In the genomic region with DNA sequence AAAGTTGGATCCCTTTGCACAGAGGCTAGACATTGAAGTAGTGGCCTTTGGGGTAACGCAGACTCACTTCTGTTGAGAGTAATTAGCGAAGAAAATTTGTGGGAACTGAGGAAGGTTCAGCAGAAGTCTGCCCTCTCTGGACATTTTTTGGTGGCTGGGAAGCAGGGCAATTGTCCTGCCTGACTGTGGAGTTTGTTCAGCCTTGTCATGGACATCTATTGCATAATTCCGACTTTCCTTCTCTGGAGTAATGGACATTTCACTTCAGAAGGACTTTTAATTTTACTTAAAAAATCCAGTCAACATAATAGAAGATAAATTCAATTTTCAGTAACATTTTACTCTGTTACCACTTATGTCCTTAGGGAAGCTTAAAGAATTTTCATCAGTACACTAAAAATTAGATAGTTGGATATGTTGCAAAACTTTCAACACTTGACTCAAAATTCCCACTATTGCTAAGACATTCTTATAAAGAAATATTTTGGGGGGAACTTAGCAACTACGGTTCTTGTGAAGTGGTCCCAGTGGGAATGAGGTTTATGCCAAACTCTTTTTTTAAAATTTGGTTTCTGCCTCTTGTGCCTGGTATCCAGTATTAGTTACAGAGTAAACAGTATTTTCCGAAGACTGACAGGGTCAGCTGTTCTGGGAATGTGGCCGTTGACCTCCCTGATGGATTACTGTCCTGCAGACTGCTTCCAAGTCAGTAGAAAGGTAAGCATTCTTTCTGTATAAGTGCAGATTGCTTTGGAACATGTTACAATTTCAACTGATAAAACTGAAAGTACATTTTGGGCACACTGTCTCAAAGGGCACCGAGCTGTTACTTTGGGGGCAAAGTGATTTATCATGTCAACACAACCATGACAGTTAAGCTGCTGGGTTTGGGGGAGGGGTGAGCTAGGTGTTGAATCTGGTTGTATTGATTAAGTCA, we compare ENCODE assay signal across 12 cellular contexts.
DNase-seq lines count a peak whose midpoint lies in the region; ATAC-seq and TF ChIP-seq lines count a peak whose summit lies in the region.
"Had no signal": no experiment of that assay in that cellular context is flagged by ENCODE, and none has a peak within 500 bp of the region (broad histone marks: within the 10 kb centered on the region; RNA-seq: fewer than 3 reads in every experiment).

No MANE protein-coding gene starts in this region.

- no peak overlapping the region for H2BK12ac ChIP-seq in neuronal stem cell (ENCODE audit: low read length)

- H3K36me3 ChIP-seq in endodermal cell (ENCODE audit: control insufficient read depth, insufficient read depth, low read length): no peaks in the 10 kb centered on the region
- H3K36me3 ChIP-seq in left lung: no peaks in the 10 kb centered on the region
- H3K36me3 ChIP-seq in neuronal stem cell (replicated peaks in 1 of 2; ENCODE audit: control insufficient read depth in 2 of 2, insufficient read depth in 2 of 2, low read length in 2 of 2): no peaks in the 10 kb centered on the region

- no peaks in the 10 kb centered on the region for H3K9me3 Mint-ChIP-seq in endodermal cell
- H3K9me3 Mint-ChIP-seq: activated naive CD8-positive, alpha-beta T cell treated with anti-CD3 and anti-CD28 coated beads for 36 hours had no signal

- no peak overlapping the region for H3K14ac ChIP-seq in neuronal stem cell (ENCODE audit: low read length)

- H2AFZ ChIP-seq in neuronal stem cell (ENCODE audit: low read length): no peak overlapping the region

- no peak overlapping the region for H2BK5ac ChIP-seq in neuronal stem cell (ENCODE audit: low read length)

- H3K4me1 Mint-ChIP-seq in endodermal cell: no peaks in the 10 kb centered on the region
- H3K4me1 Mint-ChIP-seq: activated naive CD8-positive, alpha-beta T cell treated with anti-CD3 and anti-CD28 coated beads for 36 hours had no signal

- H3K27ac ChIP-seq in endodermal cell (ENCODE audit: low read depth, low read length) (peak overlapping the region; percentile 71), left lung (no peak overlapping the region), neuronal stem cell (replicated peaks; ENCODE audit: low read length) (no peak overlapping the region)
- H3K27ac ChIP-seq: SK-N-MC had no signal

- TF ChIP-seq CTCF in endodermal cell (conservative IDR thresholded peaks at IDR 0.05): no peak
- no peak for TF ChIP-seq CTCF in left lung (IDR thresholded peaks at IDR 0.05)

- H3K9me3 ChIP-seq in endodermal cell (ENCODE audit: control insufficient read depth, low read length) (no peaks in the 10 kb centered on the region), left lung (no peaks in the 10 kb centered on the region), neuronal stem cell (replicated peaks in 1 of 2; ENCODE audit: control insufficient read depth in 2 of 2, insufficient read depth in 1 of 2, low read depth in 1 of 2, low read length in 2 of 2) (no peaks in the 10 kb centered on the region)

- WGBS in endodermal cell (ENCODE audit: insufficient coverage in 1 of 2, insufficient read length in 1 of 2), 2 experiments: 89% methylated on average over 4 to 7 of the region's 7 CpGs
- no CpG with 5 or more reads among the region's 7 CpGs for WGBS in neuronal stem cell (ENCODE audit: extremely low coverage in 2 of 2, insufficient read length in 2 of 2, insufficient replicate concordance in 1 of 2), 2 donors

- DNase-seq in HuH-7 (ENCODE audit: low spot score): peak; percentile 10
- DNase-seq in endodermal cell: no peak
- no peak for DNase-seq in left lung
- DNase-seq in stromal cell of bone marrow (ENCODE audit: low read depth): peak; percentile 80
- DNase-seq in NCI-H1048 (lab: John Stamatoyannopoulos, UW): no peak
- no peak for DNase-seq in erythroblast (lab: John Stamatoyannopoulos, UW)
- DNase-seq in neuronal stem cell (ENCODE audit: low spot score): no peak
- DNase-seq: activated naive CD8-positive, alpha-beta T cell treated with anti-CD3 and anti-CD28 coated beads for 36 hours; cortex of kidney; NCI-H1436 treated with DMSO at 0.1 percent for 48 hours had no signal

- H3K4me3 Mint-ChIP-seq in endodermal cell: no peak overlapping the region
- H3K4me3 Mint-ChIP-seq: activated naive CD8-positive, alpha-beta T cell treated with anti-CD3 and anti-CD28 coated beads for 36 hours had no signal

- no peak overlapping the region for H3K4me3 ChIP-seq in endodermal cell (ENCODE audit: low read length)
- H3K4me3 ChIP-seq in left lung: no peak overlapping the region
- H3K4me3 ChIP-seq in neuronal stem cell (ENCODE audit: low read length in 2 of 2): no peak overlapping the region
- H3K4me3 ChIP-seq: SK-N-MC had no signal

- no peak for TF ChIP-seq POLR2A in erythroblast (IDR thresholded peaks at IDR 0.05; ENCODE audit: low read length)

- no peaks in the 10 kb centered on the region for H3K36me3 Mint-ChIP-seq in endodermal cell (ENCODE audit: low read depth)
- H3K36me3 Mint-ChIP-seq: activated naive CD8-positive, alpha-beta T cell treated with anti-CD3 and anti-CD28 coated beads for 36 hours had no signal

- H3K4me2 ChIP-seq in neuronal stem cell (ENCODE audit: insufficient read depth, low read length, poor library complexity, severe bottlenecking): no peak overlapping the region

- H2BK15ac ChIP-seq in neuronal stem cell (ENCODE audit: low read length): no peak overlapping the region

- no peak overlapping the region for H3K4ac ChIP-seq in neuronal stem cell (ENCODE audit: low read length)

- H3K23ac ChIP-seq in neuronal stem cell (ENCODE audit: low read depth, low read length, poor library complexity): no peak overlapping the region

- H3K27me3 Mint-ChIP-seq in endodermal cell (ENCODE audit: insufficient read depth): no peaks in the 10 kb centered on the region
- H3K27me3 Mint-ChIP-seq: activated naive CD8-positive, alpha-beta T cell treated with anti-CD3 and anti-CD28 coated beads for 36 hours had no signal

- peak; percentile 49 for ATAC-seq in left lung
- no peak for ATAC-seq in GM18867 (IDR thresholded peaks at IDR 0.05; ENCODE audit: unreplicated experiment)

- H4K8ac ChIP-seq in neuronal stem cell (ENCODE audit: low read depth, low read length): no peak overlapping the region

- H3K27me3 ChIP-seq in endodermal cell (ENCODE audit: control insufficient read depth, insufficient read depth, low read length, poor library complexity, severe bottlenecking): no peaks in the 10 kb centered on the region
- no peaks in the 10 kb centered on the region for H3K27me3 ChIP-seq in left lung
- H3K27me3 ChIP-seq in neuronal stem cell (ENCODE audit: control insufficient read depth in 3 of 3, insufficient read depth in 3 of 3, low read depth in 1 of 3, low read length in 3 of 3): no peaks in the 10 kb centered on the region

- H3K4me1 ChIP-seq in endodermal cell (ENCODE audit: control insufficient read depth, insufficient read depth, low read length) (no peaks in the 10 kb centered on the region), left lung (no peaks in the 10 kb centered on the region), neuronal stem cell (ENCODE audit: control insufficient read depth in 2 of 2, insufficient read depth in 1 of 2, low read depth in 1 of 2, low read length in 2 of 2) (peaks cover 7% of the 10 kb centered on the region in 2 donors)

- no peak overlapping the region for H3K18ac ChIP-seq in neuronal stem cell (ENCODE audit: low read length)

- H2AK5ac ChIP-seq in neuronal stem cell (ENCODE audit: low read depth, low read length): no peak overlapping the region

- no peak overlapping the region for H2BK120ac ChIP-seq in neuronal stem cell (ENCODE audit: low read depth, low read length)

- no peak overlapping the region for H3K27ac Mint-ChIP-seq in endodermal cell
- H3K27ac Mint-ChIP-seq: activated naive CD8-positive, alpha-beta T cell treated with anti-CD3 and anti-CD28 coated beads for 36 hours had no signal

- H4K91ac ChIP-seq in neuronal stem cell (ENCODE audit: low read depth, low read length, poor library complexity): no peak overlapping the region

- intact Hi-C loops in left lung (cut with DNase I): no loop called here

- no peaks in the 10 kb centered on the region for H3K79me1 ChIP-seq in neuronal stem cell (ENCODE audit: low read depth, low read length)

- H3K9ac ChIP-seq in endodermal cell (ENCODE audit: extremely low read depth, low read length, poor library complexity, severe bottlenecking) (no peak overlapping the region), neuronal stem cell (ENCODE audit: low read depth, low read length, poor library complexity) (no peak overlapping the region)

Comparison
In these comparisons a context has a peak if more than half of its experiments do, and no peak if none do; other contexts are left out.
1. DNase-seq: peak in HuH-7 (single experiment) and stromal cell of bone marrow (single experiment); none in endodermal cell (single experiment), left lung (0 of 2), NCI-H1048 (single experiment), erythroblast (0 of 2) and neuronal stem cell (single experiment).